Comparison of ENCODE assay signal across 1 cellular context in genomic region chr6:38194589-38194988, GRCh38.
TF ChIP-seq lines count a peak whose summit lies in the region.

No MANE protein-coding gene starts in this region.

TF ChIP-seq in H1, 55 proteins besides CTCF, POLR2A, EP300 and RAD21 (continued from another document):
- no peak for TF ChIP-seq SIX5 (IDR thresholded peaks at IDR 0.05; ENCODE audit: low read depth, low read length)
- no peak for TF ChIP-seq ATF3 (IDR thresholded peaks at IDR 0.05; ENCODE audit: insufficient read depth, low read depth, low read length)
- TF ChIP-seq CTBP2 (IDR thresholded peaks at IDR 0.05; ENCODE audit: borderline replicate concordance, insufficient read depth, insufficient read length, low read length), result no peak
- TF ChIP-seq CEBPB (IDR thresholded peaks at IDR 0.05; ENCODE audit: low read depth, low read length), result no peak
- no peak for TF ChIP-seq CREB1 (IDR thresholded peaks at IDR 0.05)
- no peak for TF ChIP-seq RXRA (IDR thresholded peaks at IDR 0.05; ENCODE audit: insufficient read depth, low read depth, low read length)
